10 cellular contexts compared by ENCODE assay signal in genomic region chr6:31094389-31094881, GRCh38. TPM values are rescaled to one million over a fixed set of nuclear protein-coding genes. Genes with fewer than 3 reads are reported as not detected.
A peak's percentile ranks its signal among the peaks of the same experiment; 100 is the strongest.
DNase-seq lines count a peak whose midpoint lies in the region; ATAC-seq and TF ChIP-seq lines count a peak whose summit lies in the region.
"Had no signal": no experiment of that assay in that cellular context is flagged by ENCODE, and none has a peak within 500 bp of the region (broad histone marks: within the 10 kb centered on the region; RNA-seq: fewer than 3 reads in every experiment).

No MANE protein-coding gene starts in this region.

- H3K4me3 Mint-ChIP-seq in activated T-cell treated with anti-CD3 and anti-CD28 coated beads, Interleukin-2, amount 50 U/mL, for 24 hours = no peak overlapping the region

- peak in 5 of 6 experiments; percentile 4 to 74 (median 65) for DNase-seq in stimulated activated naive CD4-positive, alpha-beta T cell (lab: John Stamatoyannopoulos, UW)
- DNase-seq in stimulated activated naive CD4-positive, alpha-beta T cell treated with Interleukin-2 at 50 U/mL for 16 hours (lab: John Stamatoyannopoulos, UW) = no peak
- DNase-seq in activated T-cell treated with anti-CD3 and anti-CD28 coated beads, Interleukin-2, amount 50 U/mL, for 24 hours = peak; percentile 59
- DNase-seq in left colon (peak in 1 of 2 donors; percentile 31), amniotic stem cell (lab: John Stamatoyannopoulos, UW) (no peak), kidney tubule cell (ENCODE audit: low spot score) (no peak), brain microvascular endothelial cell (no peak)

- no peak overlapping the region for H3K27ac ChIP-seq in brain microvascular endothelial cell

- no peaks in the 10 kb centered on the region for H3K36me3 Mint-ChIP-seq in activated T-cell treated with anti-CD3 and anti-CD28 coated beads, Interleukin-2, amount 50 U/mL, for 24 hours (ENCODE audit: low read depth)

- intact Hi-C loops in left colon (cut with DNase I, micrococcal nuclease) = no loop called here

- H3K27me3 Mint-ChIP-seq in activated T-cell treated with anti-CD3 and anti-CD28 coated beads, Interleukin-2, amount 50 U/mL, for 24 hours = no peaks in the 10 kb centered on the region

- in situ Hi-C loops in brain microvascular endothelial cell (cut with HindIII; ENCODE audit: low pct_ligation_motif_present, low sequenced_read_pairs) = no loop called here

- no peaks in the 10 kb centered on the region for H3K27me3 ChIP-seq in brain microvascular endothelial cell (replicated peaks)

- TF ChIP-seq CTCF in brain microvascular endothelial cell (IDR thresholded peaks at IDR 0.05; ENCODE audit: low read depth, low read length, missing control alignments) = no peak

- peak overlapping the region; percentile 86 for H3K27ac Mint-ChIP-seq in activated T-cell treated with anti-CD3 and anti-CD28 coated beads, Interleukin-2, amount 50 U/mL, for 24 hours

- ATAC-seq in left colon (peak; percentile 59), GM18502 (IDR thresholded peaks at IDR 0.05; ENCODE audit: poor library complexity, unreplicated experiment) (no peak)

- H3K4me3 ChIP-seq in brain microvascular endothelial cell (ENCODE audit: low read depth, low read length) = no peak overlapping the region
- H3K4me3 ChIP-seq: HAP-1 had no signal

- peaks cover 41% of the 10 kb centered on the region for H3K4me1 Mint-ChIP-seq in activated T-cell treated with anti-CD3 and anti-CD28 coated beads, Interleukin-2, amount 50 U/mL, for 24 hours (ENCODE audit: low read depth)

- H3K9me3 Mint-ChIP-seq in activated T-cell treated with anti-CD3 and anti-CD28 coated beads, Interleukin-2, amount 50 U/mL, for 24 hours = no peaks in the 10 kb centered on the region

- no peaks in the 10 kb centered on the region for H3K36me3 ChIP-seq in brain microvascular endothelial cell (replicated peaks)
- H3K36me3 ChIP-seq: HAP-1 had no signal

RNA-seq across cellular contexts. Expression of gene C6orf15, which starts 17.9 kb away (rescaled TPM):
- total RNA-seq in left colon = not detected
- total RNA-seq: urinary bladder had no signal

RNA-seq across cellular contexts. Expression of gene PSORS1C1, which starts 20.2 kb away (rescaled TPM):
- 1 to 10 TPM; 4.9 to 6.7 TPM for total RNA-seq in left colon

RNA-seq across cellular contexts. Expression of gene CDSN, which starts 25.8 kb away (rescaled TPM):
- not detected for total RNA-seq in left colon
- total RNA-seq: urinary bladder had no signal

RNA-seq across cellular contexts. Expression of gene PSORS1C2, which starts 44.4 kb away (rescaled TPM):
- not detected for total RNA-seq in left colon
- total RNA-seq: urinary bladder had no signal

Comparison
In these comparisons a context has a peak if more than half of its experiments do, and no peak if none do; other contexts are left out.
1. DNase-seq: peak in stimulated activated naive CD4-positive, alpha-beta T cell (5 of 6) and activated T-cell treated with anti-CD3 and anti-CD28 coated beads, Interleukin-2, amount 50 U/mL, for 24 hours (single experiment); none in stimulated activated naive CD4-positive, alpha-beta T cell treated with Interleukin-2 at 50 U/mL for 16 hours (single experiment), amniotic stem cell (single experiment), kidney tubule cell (single experiment) and brain microvascular endothelial cell (single experiment).